8 cellular contexts compared by ENCODE assay signal in genomic region chr19:3556978-3557460, GRCh38. TPM values are rescaled to one million over a fixed set of nuclear protein-coding genes. Genes with fewer than 3 reads are reported as not detected.
A peak's percentile ranks its signal among the peaks of the same experiment; 100 is the strongest.
DNase-seq lines count a peak whose midpoint lies in the region; ATAC-seq, FAIRE-seq and TF ChIP-seq lines count a peak whose summit lies in the region.

No MANE protein-coding gene starts in this region.

- no peak for FAIRE-seq in pancreas (lab: Jason Lieb, UNC)

- H3K9ac ChIP-seq in fibroblast of lung (ENCODE audit: insufficient read depth, low read length) = peak overlapping the region; percentile 70

- ATAC-seq in GM21717 (IDR thresholded peaks at IDR 0.05; ENCODE audit: unreplicated experiment) (peak; percentile 24), pancreas (peak; percentile 5 to 45 (median 12))

- DNase-seq in Caki2 (ENCODE audit: low read depth) (peak; percentile 37), MV-4-11 (lab: John Stamatoyannopoulos, UW) (peak; percentile 28), activated T-cell treated with anti-CD3 and anti-CD28 coated beads for 4 hours (peak; percentile 57), fibroblast of lung (ENCODE audit: low read depth in 2 of 2) (peak in 1 of 2 donors; percentile 42), pancreas (peak in 5 of 6 donors; percentile 30 to 84 (median 70)), vagina (ENCODE audit: extremely low spot score in 2 of 2) (no peak), ureter (ENCODE audit: low spot score) (no peak)

- intact Hi-C loops in pancreas (cut with DNase I) (no loop called here), vagina (cut with DNase I) (no loop called here)

- TF ChIP-seq POLR2A in vagina (IDR thresholded peaks at IDR 0.05) = no peak

- peak overlapping the region; percentile 41 to 79 (median 66) for H3K4me3 ChIP-seq in fibroblast of lung (replicated peaks in 1 of 4; ENCODE audit: control extremely low read depth in 1 of 4, insufficient read depth in 1 of 4, low read depth in 3 of 4, low read length in 4 of 4)
- H3K4me3 ChIP-seq in pancreas = peak overlapping the region; percentile 76 to 95 (median 88)
- H3K4me3 ChIP-seq in vagina = peak overlapping the region; percentile 63 to 99

- TF ChIP-seq CTCF in fibroblast of lung (conservative IDR thresholded peaks at IDR 0.05 in 1 of 2, IDR thresholded peaks at IDR 0.05 in 1 of 2; ENCODE audit: low read depth in 1 of 2, low read length in 2 of 2) (no peak), pancreas (IDR thresholded peaks at IDR 0.05) (no peak), vagina (IDR thresholded peaks at IDR 0.05) (no peak)

- H3K4me1 ChIP-seq in fibroblast of lung (ENCODE audit: control insufficient read depth, extremely low read depth, insufficient read depth, low read length) (peaks cover 7% of the 10 kb centered on the region), pancreas (peaks cover 0 to 11% (median 8%) of the 10 kb centered on the region in 3 donors), vagina (peaks cover 49% of the 10 kb centered on the region)

- H3K9me3 ChIP-seq in fibroblast of lung (ENCODE audit: control insufficient read depth, insufficient read depth, low read depth, low read length) (no peaks in the 10 kb centered on the region), pancreas (no peaks in the 10 kb centered on the region), vagina (no peaks in the 10 kb centered on the region)

- no peak overlapping the region for H2AFZ ChIP-seq in fibroblast of lung (ENCODE audit: low read length)

- H3K27ac ChIP-seq in fibroblast of lung (ENCODE audit: insufficient read depth, low read length) (peak overlapping the region; percentile 8), pancreas (peak overlapping the region in 1 of 4 donors; percentile 65), vagina (peak overlapping the region; percentile 42)

- no peaks in the 10 kb centered on the region for H4K20me1 ChIP-seq in fibroblast of lung (ENCODE audit: control insufficient read depth, extremely low read depth, insufficient read depth, low read length)

- in situ Hi-C loops in Caki2 (cut with HindIII; ENCODE audit: low pct_unique_long_range_greater_than_20kb, low sequenced_read_pairs) = no loop called here

- peak overlapping the region; percentile 79 for H3K4me2 ChIP-seq in fibroblast of lung (ENCODE audit: extremely low read depth, insufficient read depth, low read length)

- H3K27me3 ChIP-seq in fibroblast of lung (ENCODE audit: control insufficient read depth, insufficient read depth, low read length) = no peaks in the 10 kb centered on the region
- H3K27me3 ChIP-seq in pancreas = no peaks in the 10 kb centered on the region
- H3K27me3 ChIP-seq in vagina = no peaks in the 10 kb centered on the region

- WGBS in pancreas, 2 donors = 0% methylated on average over 34 to 60 of the region's 60 CpGs

- peaks cover 19% of the 10 kb centered on the region for H3K79me2 ChIP-seq in fibroblast of lung (ENCODE audit: control insufficient read depth, insufficient read depth, low read length)

- H3K36me3 ChIP-seq in fibroblast of lung (ENCODE audit: control insufficient read depth, insufficient read depth, low read length) = no peaks in the 10 kb centered on the region
- H3K36me3 ChIP-seq in pancreas = no peaks in the 10 kb centered on the region
- no peaks in the 10 kb centered on the region for H3K36me3 ChIP-seq in vagina

RNA-seq across cellular contexts. Expression of gene MFSD12, which starts 0.4 kb away (rescaled TPM):
- 98.9 and 131 TPM in 2 replicates for total RNA-seq in Caki2 (2014; rRNA removed; shearing (Covaris generic); ENCODE audit: low replicate concordance)
- total RNA-seq in fibroblast of lung (69.9 and 79.9 TPM in 2 replicates), pancreas (10 to 100 TPM; 24.8 to 53.8 (median 39.2) TPM), vagina (48.4 TPM), ureter (82.8 TPM)
- polyA plus RNA-seq in fibroblast of lung (19.9 and 20.6 TPM in 2 replicates), pancreas (10 to 100 TPM; 29.6 to 53.6 TPM)
- 40.1 and 44.4 TPM in 2 replicates for polyA plus RNA-seq in fibroblast of lung (2012)
- polyA minus RNA-seq in fibroblast of lung (ENCODE audit: low replicate concordance) = 56.1 and 64.1 TPM in 2 replicates

RNA-seq across cellular contexts. Expression of gene HMG20B, which starts 15.7 kb away (rescaled TPM):
- total RNA-seq in Caki2 (2014; rRNA removed; shearing (Covaris generic); ENCODE audit: low replicate concordance) = 142 and 164 TPM in 2 replicates
- total RNA-seq in fibroblast of lung = 55.5 and 63.6 TPM in 2 replicates
- polyA plus RNA-seq in fibroblast of lung = 27.3 and 30.1 TPM in 2 replicates
- polyA plus RNA-seq in fibroblast of lung (2012) = 47.2 and 60.2 TPM in 2 replicates
- polyA minus RNA-seq in fibroblast of lung (ENCODE audit: low replicate concordance) = 13.2 and 13.8 TPM in 2 replicates
- total RNA-seq in pancreas = 10 to 100 TPM; 26.3 to 45.7 (median 30.6) TPM
- 100 to 1,000 TPM in 1 of 2 donors, 10 to 100 TPM in 1; 84.0 to 102 TPM for polyA plus RNA-seq in pancreas
- 92.8 TPM for total RNA-seq in vagina
- total RNA-seq in ureter = 66.5 TPM

RNA-seq across cellular contexts. Expression of gene TEKTIP1, which starts 18.0 kb away (rescaled TPM):
- total RNA-seq in Caki2 (2014; rRNA removed; shearing (Covaris generic); ENCODE audit: low replicate concordance) = not detected in 2 replicates
- total RNA-seq in fibroblast of lung = not detected in 2 replicates
- polyA plus RNA-seq in fibroblast of lung = not detected in 2 replicates
- 0.20 and 0.51 TPM in 2 replicates for polyA plus RNA-seq in fibroblast of lung (2012)
- not detected in 2 replicates for polyA minus RNA-seq in fibroblast of lung (ENCODE audit: low replicate concordance)
- total RNA-seq in pancreas = 1 to 10 TPM in 4 of 6 donors, under 1 TPM in 2; 0.73 to 2.6 (median 1.7) TPM
- 1 to 10 TPM; 3.3 to 5.6 TPM for polyA plus RNA-seq in pancreas
- not detected for total RNA-seq in vagina
- total RNA-seq in ureter = 6.4 TPM

RNA-seq across cellular contexts. Expression of gene GIPC3, which starts 28.3 kb away (rescaled TPM):
- total RNA-seq in Caki2 (2014; rRNA removed; shearing (Covaris generic); ENCODE audit: low replicate concordance) = not detected in 2 replicates
- total RNA-seq in fibroblast of lung (under 0.01 TPM in 2 replicates), pancreas (under 1 TPM; 0.17 to 0.34 (median 0.28) TPM), vagina (0.25 TPM), ureter (2.4 TPM)
- polyA plus RNA-seq in fibroblast of lung (0.20 and 0.60 TPM in 2 replicates), pancreas (under 1 TPM; 0.72 to 0.92 TPM)
- polyA plus RNA-seq in fibroblast of lung (2012) = 0.17 and 0.83 TPM in 2 replicates
- polyA minus RNA-seq in fibroblast of lung (ENCODE audit: low replicate concordance) = 0.26 and 4.2 TPM in 2 replicates

RNA-seq across cellular contexts. Expression of gene TBXA2R, which starts 49.7 kb away (rescaled TPM):
- total RNA-seq in Caki2 (2014; rRNA removed; shearing (Covaris generic); ENCODE audit: low replicate concordance) = 0.98 TPM in 1 of 2 replicates, not detected in the other
- 0.77 and 1.8 TPM in 2 replicates for total RNA-seq in fibroblast of lung
- polyA plus RNA-seq in fibroblast of lung = 1.1 and 1.3 TPM in 2 replicates
- 2.7 and 3.3 TPM in 2 replicates for polyA plus RNA-seq in fibroblast of lung (2012)
- polyA minus RNA-seq in fibroblast of lung (ENCODE audit: low replicate concordance) = 1.6 and 3.1 TPM in 2 replicates
- total RNA-seq in pancreas = 1 to 10 TPM in 2 of 6 donors, under 1 TPM in 4; 0.42 to 1.2 (median 0.50) TPM
- polyA plus RNA-seq in pancreas = 1 to 10 TPM in 1 of 2 donors, under 1 TPM in 1; 0.95 to 1.5 TPM
- 1.7 TPM for total RNA-seq in vagina
- total RNA-seq in ureter = 4.5 TPM

Comparison
In these comparisons a context has a peak if more than half of its experiments do, and no peak if none do; other contexts are left out.
1. DNase-seq: peak in Caki2 (single experiment), MV-4-11 (single experiment), activated T-cell treated with anti-CD3 and anti-CD28 coated beads for 4 hours (single experiment) and pancreas (5 of 6); none in vagina (0 of 2) and ureter (single experiment).
2. Peak in every context shown above with its lines, with median percentiles within 50 percentile points of each other: H3K4me3 ChIP-seq.